In the genomic region with DNA sequence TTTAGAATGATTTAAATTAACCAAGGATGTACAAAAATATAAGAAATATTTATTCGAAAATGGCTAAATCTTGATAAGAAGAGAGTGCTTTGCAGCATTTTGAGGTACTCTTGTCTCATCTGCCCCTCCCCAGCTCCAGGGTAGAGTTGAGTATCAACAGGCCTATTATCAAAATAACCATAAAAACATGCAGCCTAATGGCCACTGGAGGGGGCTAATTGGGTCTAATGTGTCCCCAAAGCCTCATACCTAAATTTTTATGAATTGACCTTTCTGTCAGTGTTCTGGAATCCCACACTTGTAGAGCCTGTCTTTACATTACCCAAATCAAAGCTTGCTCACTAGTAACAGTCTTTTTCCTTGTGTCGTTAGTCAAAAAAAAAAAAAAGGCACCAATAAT, we compare ENCODE assay signal across 1 cellular context.
TF ChIP-seq lines count a peak whose summit lies in the region.

No MANE protein-coding gene starts in this region.

TF ChIP-seq in H1, 55 proteins besides CTCF, POLR2A, EP300 and RAD21:
- TF ChIP-seq BACH1 (IDR thresholded peaks at IDR 0.05; ENCODE audit: low read length) (no peak), SAP30 (IDR thresholded peaks at IDR 0.05; ENCODE audit: insufficient read depth, insufficient replicate concordance, low read length) (no peak)
